In genomic region chr5:59988396-59988795, GRCh38 we compare ENCODE assay signal across 19 cellular contexts.
DNase-seq lines count a peak whose midpoint lies in the region; ATAC-seq and TF ChIP-seq lines count a peak whose summit lies in the region.
"Had no signal": no experiment of that assay in that cellular context is flagged by ENCODE, and none has a peak within 500 bp of the region (broad histone marks: within the 10 kb centered on the region; RNA-seq: fewer than 3 reads in every experiment).

No MANE protein-coding gene starts in this region.

- H3K36me3 ChIP-seq in neutrophil: no peaks in the 10 kb centered on the region
- H3K36me3 ChIP-seq: MG63 had no signal

- H3K4me1 ChIP-seq in neutrophil (ENCODE audit: control insufficient read depth in 1 of 2, insufficient read depth in 1 of 2, low read depth in 1 of 2, low read length in 1 of 2): peaks cover 7 to 8% of the 10 kb centered on the region in 2 experiments
- H3K4me1 ChIP-seq: A549 had no signal

- no peak for TF ChIP-seq CTCF in neutrophil (IDR thresholded peaks at IDR 0.05)

- in situ Hi-C loops in KBM-7 (cut with MboI; ENCODE audit: low pct_unique_long_range_greater_than_20kb, low sequenced_read_pairs): no loop called here

- no peaks in the 10 kb centered on the region for H3K9me3 ChIP-seq in neutrophil
- H3K9me3 ChIP-seq: A549, MG63 had no signal

- peak overlapping the region; percentile 46 for H3K27ac ChIP-seq in neutrophil
- H3K27ac ChIP-seq: A549, SK-N-MC had no signal

- no peak overlapping the region for H3K4me3 ChIP-seq in neutrophil (ENCODE audit: low read depth in 1 of 2, low read length in 1 of 2)
- H3K4me3 ChIP-seq: A549, MG63, SK-N-MC had no signal

- H3K27me3 ChIP-seq in neutrophil: no peaks in the 10 kb centered on the region
- H3K27me3 ChIP-seq: MG63 had no signal

- no peak for ATAC-seq in GM18870 (IDR thresholded peaks at IDR 0.05; ENCODE audit: unreplicated experiment)
- ATAC-seq: A549, HCT116, PC-3, T-cell had no signal

- DNase-seq in KBM-7 (peak; percentile 45), NOMO-1 (lab: John Stamatoyannopoulos, UW; ENCODE audit: unreplicated experiment in 2 of 2) (peak; percentile 87 to 94), SIG-M5 treated with dmso at 0.1 percent for 504 hours (lab: John Stamatoyannopoulos, UW; ENCODE audit: unreplicated experiment) (peak; percentile 86), ecto neural progenitor cell (ENCODE audit: low spot score) (no peak), hippocampal formation (lab: John Stamatoyannopoulos, UW) (no peak)
- DNase-seq: MG63, NCI-H1105 treated with DMSO at 0.1 percent for 48 hours, NCI-H2029 treated with DMSO at 0.1 percent for 48 hours, NCI-H226, NCI-H510A treated with DMSO at 0.1 percent for 48 hours, NCI-H748 treated with DMSO at 0.1 percent for 48 hours, PC-3, Right ventricle myocardium superior, T-cell had no signal

Comparison
In these comparisons a context has a peak if more than half of its experiments do, and no peak if none do; other contexts are left out.
1. DNase-seq: peak in KBM-7 (single experiment), NOMO-1 (2 of 2) and SIG-M5 treated with dmso at 0.1 percent for 504 hours (single experiment); none in ecto neural progenitor cell (single experiment) and hippocampal formation (0 of 2).